16 cellular contexts compared by ENCODE assay signal in the genomic region with DNA sequence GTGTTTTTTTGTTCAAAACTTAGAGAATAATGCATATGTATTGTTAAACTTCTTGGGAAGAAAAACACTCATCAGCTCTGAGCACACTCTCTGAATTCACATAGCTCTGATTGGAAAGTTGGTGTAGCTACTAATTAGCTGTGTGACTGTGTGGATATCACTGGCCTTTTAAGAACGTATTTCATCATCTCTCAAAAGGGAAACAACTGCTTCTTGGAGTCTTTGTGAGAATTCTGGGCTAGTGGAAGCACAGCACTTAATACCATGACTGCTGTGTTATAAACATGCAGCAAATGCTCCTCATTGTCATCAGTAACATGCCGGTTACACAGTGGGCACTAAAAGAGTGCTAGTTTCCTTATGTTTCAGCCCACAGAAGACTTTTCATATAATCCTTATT.
"Had no signal": no experiment of that assay in that cellular context is flagged by ENCODE, and none has a peak within 500 bp of the region (broad histone marks: within the 10 kb centered on the region; RNA-seq: fewer than 3 reads in every experiment).

No MANE protein-coding gene starts in this region.

- H3K27me3 ChIP-seq: brain microvascular endothelial cell, ovary had no signal

- ATAC-seq: activated CD8-positive, alpha-beta T cell treated with anti-CD3 and anti-CD28 coated beads, Interleukin-2, amount 10 ng/mL, durations not matched to agents 7 days and 5 days; effector memory CD8-positive, alpha-beta T cell; left ventricle myocardium superior; sciatic nerve; stimulated activated memory B cell treated with anti-CD40 and anti-IgM and Interleukin-4, amounts not matched to agents 10 μg/mL and 1 μg/mL and 100 μg/mL, for 72 hours had no signal

- H3K4me3 ChIP-seq: ovary had no signal

- H3K9me3 ChIP-seq: ovary had no signal

- H3K36me3 ChIP-seq: brain microvascular endothelial cell, ovary had no signal

- H3K27ac ChIP-seq: brain microvascular endothelial cell, ovary had no signal

- DNase-seq: activated B cell treated with CpG ODN at 0.5 μM for 24 hours; activated CD4-positive, alpha-beta T cell treated with anti-CD3 and anti-CD28 coated beads for 48 hours; activated CD8-positive, alpha-beta memory T cell treated with anti-CD3 and anti-CD28 coated beads, Interleukin-2, amount 50 U/mL, for 4 hours; activated CD8-positive, alpha-beta T cell treated with anti-CD3 and anti-CD28 coated beads, Interleukin-2, amount 10 ng/mL, durations not matched to agents 7 days and 5 days; activated gamma-delta T cell treated with Interleukin-2 at 50 U/mL for 16 hours; brain microvascular endothelial cell; dermis blood vessel endothelial cell; effector memory CD8-positive, alpha-beta T cell; hippocampal formation; kidney glomerular epithelial cell; left ventricle myocardium superior; ovary; stimulated activated CD4-positive, alpha-beta T cell treated with anti-CD3 and anti-CD28 coated beads, Interleukin-12 subunit alpha, Interleukin-12 subunit beta, amount 100 ng/mL, for 4 hours; SW 1271 had no signal
